Comparison of ENCODE assay signal across 28 cellular contexts in the genomic region with DNA sequence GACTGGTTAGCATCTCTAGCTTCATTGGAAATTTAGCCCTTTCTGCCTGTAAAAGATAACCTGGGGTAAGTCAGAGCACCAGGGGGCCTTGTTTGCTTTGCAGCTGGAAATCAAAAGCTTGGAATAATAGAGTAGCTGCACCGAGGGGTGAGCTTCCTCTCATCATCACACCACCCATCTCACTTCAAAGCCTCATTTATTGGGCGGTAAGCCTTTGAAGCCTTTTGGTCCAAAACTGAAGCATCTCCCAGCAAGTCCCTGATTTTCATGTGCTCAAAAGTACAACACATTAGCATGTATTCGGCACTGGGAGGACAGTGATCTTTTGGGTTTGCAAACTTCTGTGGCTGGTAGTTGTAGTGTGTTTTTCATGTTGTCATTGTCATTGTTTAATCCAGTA.
"Had no signal": no experiment of that assay in that cellular context is flagged by ENCODE, and none has a peak within 500 bp of the region (broad histone marks: within the 10 kb centered on the region; RNA-seq: fewer than 3 reads in every experiment).

No MANE protein-coding gene starts in this region.

- H3K27ac ChIP-seq: adrenal gland, body of pancreas, cardiac muscle cell, dorsolateral prefrontal cortex had no signal

- H3K4me3 ChIP-seq: adrenal gland, body of pancreas, cardiac muscle cell, coronary artery, dorsolateral prefrontal cortex had no signal

- ATAC-seq: activated CD4-positive, alpha-beta T cell treated with anti-CD3 and anti-CD28 coated beads for 36 hours; activated CD8-positive, alpha-beta memory T cell treated with anti-CD3 and anti-CD28 coated beads, Interleukin-2, amount 10 ng/mL, durations not matched to agents 7 days and 5 days; activated CD8-positive, alpha-beta T cell treated with anti-CD3 and anti-CD28 coated beads, Interleukin-2, amount 10 ng/mL, durations not matched to agents 7 days and 5 days; activated naive CD8-positive, alpha-beta T cell treated with anti-CD3 and anti-CD28 coated beads, Interleukin-2, amount 50 U/mL, for 24 hours; body of pancreas; esophagus mucosa had no signal

- H3K27me3 ChIP-seq: adrenal gland, body of pancreas, cardiac muscle cell, dorsolateral prefrontal cortex had no signal

- H3K4me1 ChIP-seq: body of pancreas had no signal

- DNase-seq: activated CD4-positive, alpha-beta memory T cell treated with anti-CD3 and anti-CD28 coated beads for 36 hours; activated CD4-positive, alpha-beta T cell treated with anti-CD3 and anti-CD28 coated beads for 36 hours; activated CD4-positive, alpha-beta T cell treated with anti-CD3 and anti-CD28 coated beads, Interleukin-2, amount 10 ng/mL, durations not matched to agents 24 days and 14 days; activated CD4-positive, CD25-positive, alpha-beta regulatory T cell; activated CD4-positive, CD25-positive, alpha-beta regulatory T cell treated with anti-CD3 and anti-CD28 coated beads, Interleukin-2, amount 50 U/mL, for 72 hours; activated CD8-positive, alpha-beta memory T cell treated with anti-CD3 and anti-CD28 coated beads, Interleukin-2, amount 10 ng/mL, durations not matched to agents 7 days and 5 days; activated CD8-positive, alpha-beta memory T cell treated with anti-CD3 and anti-CD28 coated beads, Interleukin-2, amount 50 U/mL, for 4 hours; activated CD8-positive, alpha-beta T cell treated with anti-CD3 and anti-CD28 coated beads, Interleukin-2, amount 10 ng/mL, durations not matched to agents 7 days and 5 days; activated effector memory CD4-positive, alpha-beta T cell treated with anti-CD3 and anti-CD28 coated beads, Interleukin-2, amount 50 U/mL, for 16 hours; activated naive CD4-positive, alpha-beta T cell treated with anti-CD3 and anti-CD28 coated beads for 36 hours; activated naive CD8-positive, alpha-beta T cell treated with anti-CD3 and anti-CD28 coated beads for 36 hours; activated naive CD8-positive, alpha-beta T cell treated with anti-CD3 and anti-CD28 coated beads, Interleukin-2, amount 50 U/mL, for 24 hours; activated T-cell treated with anti-CD3 and anti-CD28 coated beads, Interleukin-2, amount 50 U/mL, for 1 hour; activated T-cell treated with anti-CD3 and anti-CD28 coated beads, Interleukin-2, amount 50 U/mL, for 48 hours; adrenal gland; amygdala; aorta; body of pancreas; central memory CD4-positive, alpha-beta T cell; dorsolateral prefrontal cortex; effector memory CD4-positive, alpha-beta T cell; endodermal cell; foreskin fibroblast; head of caudate nucleus; T-helper 2 cell had no signal

- H3K36me3 ChIP-seq: adrenal gland, cardiac muscle cell had no signal
